ENCODE assay signal across 1 cellular context in genomic region chr5:74382864-74383618, GRCh38.
TF ChIP-seq lines count a peak whose summit lies in the region.

No MANE protein-coding gene starts in this region.

TF ChIP-seq in GM23338, 12 proteins besides CTCF, POLR2A, EP300 and RAD21 (continued from another document):
- no peak for TF ChIP-seq ZNF462 (CRISPR knock-in tag; IDR thresholded peaks at IDR 0.05)
- no peak for TF ChIP-seq ZNF331 (CRISPR knock-in tag; IDR thresholded peaks at IDR 0.05; ENCODE audit: low read depth)
- TF ChIP-seq ZNF114 (CRISPR knock-in tag; IDR thresholded peaks at IDR 0.05): no peak
